Comparison of ENCODE assay signal across 20 cellular contexts in the genomic region with DNA sequence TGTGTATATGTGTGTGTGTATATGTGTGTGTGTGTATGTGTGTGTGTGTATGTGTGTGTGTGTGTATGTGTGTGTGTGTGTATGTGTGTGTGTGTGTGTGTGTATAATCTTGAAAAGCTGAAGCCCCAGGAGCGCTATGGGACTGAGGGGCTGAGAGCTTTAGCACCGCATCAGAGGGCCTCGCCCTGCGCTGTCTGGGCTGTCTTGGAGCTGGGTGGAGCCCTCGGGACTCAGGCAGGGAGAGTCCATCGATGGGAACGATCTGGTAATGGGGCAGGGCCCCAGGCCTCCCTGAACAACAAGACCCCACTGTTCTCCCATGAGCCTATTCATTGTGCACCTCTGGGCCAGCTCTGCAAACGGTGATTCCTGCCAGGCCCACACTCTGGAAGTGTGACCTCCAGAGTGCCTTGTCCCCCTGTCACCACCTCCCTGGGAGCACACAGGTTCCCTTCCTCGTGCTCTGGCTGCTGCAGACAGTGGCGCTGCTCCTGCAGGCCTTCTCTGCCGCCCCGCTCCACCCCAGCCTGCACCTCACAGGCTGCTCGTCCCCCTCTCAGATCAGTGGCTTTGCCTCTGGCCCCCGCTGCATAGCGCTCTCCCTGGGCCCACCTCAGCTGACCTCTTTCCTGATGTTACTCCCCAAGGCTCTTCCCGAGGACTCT.
DNase-seq lines count a peak whose midpoint lies in the region; ATAC-seq, FAIRE-seq and TF ChIP-seq lines count a peak whose summit lies in the region.
"Had no signal": no experiment of that assay in that cellular context is flagged by ENCODE, and none has a peak within 500 bp of the region (broad histone marks: within the 10 kb centered on the region; RNA-seq: fewer than 3 reads in every experiment).

No MANE protein-coding gene starts in this region.

- DNase-seq in RWPE2 (ENCODE audit: low spot score) = peak; percentile 49
- DNase-seq in H1 (ENCODE audit: low read depth in 1 of 2, low spot score in 2 of 2) = no peak
- peak; percentile 48 for DNase-seq in sigmoid colon
- no peak for DNase-seq in esophagus squamous epithelium (lab: John Stamatoyannopoulos, UW)
- no peak for DNase-seq in NCI-H1092 (lab: John Stamatoyannopoulos, UW)
- DNase-seq in smooth muscle cell (lab: John Stamatoyannopoulos, UW; ENCODE audit: unreplicated experiment) = no peak
- DNase-seq: Calu3; CD8-positive, alpha-beta T cell; GF-D8; GOT3; KG1; NCI-H146; NCI-H2081; NCI-H774; SHP77; SK-N-SH had no signal

- H4K5ac ChIP-seq in H1 (ENCODE audit: insufficient read length, low read depth, low read length) = no peak overlapping the region

- POLR2A ChIA-PET in H1 (lab: Charles Lee; ENCODE audit: partially characterized antibody) = no interaction called here

- H3K23ac ChIP-seq in H1 (ENCODE audit: insufficient read length) = no peak overlapping the region

- H3K14ac ChIP-seq in H1 (ENCODE audit: insufficient read length) = no peak overlapping the region

- TF ChIP-seq POLR2A in H1 (IDR thresholded peaks at IDR 0.05; ENCODE audit: control extremely low read depth in 1 of 2, low read depth in 2 of 2, low read length in 2 of 2) = no peak
- TF ChIP-seq POLR2A in sigmoid colon (IDR thresholded peaks at IDR 0.05) = no peak
- no peak for TF ChIP-seq POLR2A in esophagus squamous epithelium (IDR thresholded peaks at IDR 0.05)

- H3K27me3 Mint-ChIP-seq in nephron (ENCODE audit: low read depth) = peaks cover 19% of the 10 kb centered on the region

- H3F3A ChIP-seq in smooth muscle cell (ENCODE audit: low read depth) = no peaks in the 10 kb centered on the region

- H4K20me1 ChIP-seq in H1 (replicated peaks in 1 of 2; ENCODE audit: control insufficient read depth in 1 of 2, insufficient read depth in 2 of 2, low read length in 2 of 2) = peaks cover 0 to 2% of the 10 kb centered on the region in 2 experiments
- no peaks in the 10 kb centered on the region for H4K20me1 ChIP-seq in smooth muscle cell (ENCODE audit: low read depth)
- H4K20me1 ChIP-seq: BLaER1 treated with 17β-estradiol and CSF1 and Interleukin-3, amounts not matched to agents 10 nM and 100 nM had no signal

- no peak overlapping the region for H2BK12ac ChIP-seq in H1 (ENCODE audit: low read depth, low read length)

- peaks cover 56% of the 10 kb centered on the region for H3K4me1 Mint-ChIP-seq in nephron

- intact Hi-C loops in sigmoid colon (cut with DNase I) = loop anchor here (5.0 kb wide), 1 partner anchor 118 kb away; no protein-coding TSS in a partner anchor
- intact Hi-C loops in esophagus squamous epithelium (cut with DNase I) = no loop called here

- H2AK5ac ChIP-seq in H1 (ENCODE audit: low read depth, low read length) = no peak overlapping the region; the same call in 1 of the 2 replicates

- H3K79me1 ChIP-seq in H1 (ENCODE audit: low read depth, low read length) = no peaks in the 10 kb centered on the region

- H3K9me3 Mint-ChIP-seq in nephron = no peaks in the 10 kb centered on the region
- H3K9me3 Mint-ChIP-seq: CD8-positive, alpha-beta T cell had no signal

- no peaks in the 10 kb centered on the region for H3K9me3 ChIP-seq in RWPE2 (ENCODE audit: severe bottlenecking)
- H3K9me3 ChIP-seq in H1 (ENCODE audit: insufficient read depth in 2 of 2, low read depth in 1 of 2, low read length in 1 of 2) = no peaks in the 10 kb centered on the region
- H3K9me3 ChIP-seq in sigmoid colon = no peaks in the 10 kb centered on the region
- no peaks in the 10 kb centered on the region for H3K9me3 ChIP-seq in esophagus squamous epithelium
- no peaks in the 10 kb centered on the region for H3K9me3 ChIP-seq in smooth muscle cell (replicated peaks; ENCODE audit: low read depth)
- H3K9me3 ChIP-seq: BLaER1 treated with 17β-estradiol and CSF1 and Interleukin-3, amounts not matched to agents 10 nM and 100 nM; SK-N-SH had no signal

- H3K18ac ChIP-seq in H1 (ENCODE audit: extremely low read depth, low read length) = no peak overlapping the region; the same call in 1 of the 2 replicates

- WGBS in H1 (ENCODE audit: extremely low coverage in 1 of 2, insufficient coverage in 1 of 2, insufficient read length in 1 of 2, insufficient replicate concordance in 2 of 2, low coverage in 1 of 2, low lambda C conversion rate in 2 of 2, missing lambda C conversion rate in 1 of 2), 2 experiments = 89% methylated on average over 16 of the region's 16 CpGs; no CpG with 5 or more reads in 1 of the 2 experiments
- 82 to 84% methylated on average over 16 of the region's 16 CpGs for WGBS in sigmoid colon, 2 donors
- WGBS in esophagus squamous epithelium, 2 donors = 87 to 88% methylated on average over 13 to 14 of the region's 16 CpGs
- WGBS in smooth muscle cell (ENCODE audit: low lambda C conversion rate) = 90% methylated on average over 16 of the region's 16 CpGs

- peak overlapping the region; percentile 77; the same call in 1 of the 2 replicates for H4K8ac ChIP-seq in H1 (ENCODE audit: extremely low read depth, insufficient read depth, low read length)

- H2BK120ac ChIP-seq in H1 (replicated peaks; ENCODE audit: low read depth, low read length) = no peak overlapping the region

- H2BK20ac ChIP-seq in H1 (ENCODE audit: low read length) = no peak overlapping the region

- no peaks in the 10 kb centered on the region for H3K23me2 ChIP-seq in H1 (ENCODE audit: low read depth, low read length)

- H3K36me3 Mint-ChIP-seq in nephron (ENCODE audit: low read depth) = no peaks in the 10 kb centered on the region
- H3K36me3 Mint-ChIP-seq: CD8-positive, alpha-beta T cell had no signal

- ATAC-seq in RWPE2 (ENCODE audit: low read depth) (no peak), GM18867 (IDR thresholded peaks at IDR 0.05; ENCODE audit: unreplicated experiment) (no peak)
- ATAC-seq: CD8-positive, alpha-beta T cell had no signal

- peak overlapping the region; percentile 32 to 80 (median 47) for H3K27ac Mint-ChIP-seq in nephron
- H3K27ac Mint-ChIP-seq: CD8-positive, alpha-beta T cell had no signal

- no peak overlapping the region for H2BK5ac ChIP-seq in H1 (ENCODE audit: low read depth, low read length)

- no peak for TF ChIP-seq RAD21 in H1 (IDR thresholded peaks at IDR 0.05 in 1 of 2, conservative IDR thresholded peaks at IDR 0.05 in 1 of 2; ENCODE audit: low read depth in 2 of 2, low read length in 2 of 2)

- H3K4ac ChIP-seq in H1 (replicated peaks; ENCODE audit: insufficient read length, low read depth, low read length) = no peak overlapping the region

- H4K91ac ChIP-seq in H1 (replicated peaks; ENCODE audit: insufficient read length, low read length) = no peak overlapping the region

- H2AFZ ChIP-seq in H1 (ENCODE audit: low read length) (no peak overlapping the region), smooth muscle cell (ENCODE audit: low read depth) (no peak overlapping the region)

- H3K27ac ChIP-seq in RWPE2 (ENCODE audit: poor library complexity, severe bottlenecking) (no peak overlapping the region), H1 (ENCODE audit: low read depth, low read length) (no peak overlapping the region), sigmoid colon (peak overlapping the region in 1 of 4 donors; percentile 32), esophagus squamous epithelium (no peak overlapping the region), smooth muscle cell (ENCODE audit: low read depth) (no peak overlapping the region)
- H3K27ac ChIP-seq: BLaER1 treated with 17β-estradiol and CSF1 and Interleukin-3, amounts not matched to agents 10 nM and 100 nM had no signal

- H3K4me3 ChIP-seq in RWPE2 (ENCODE audit: severe bottlenecking) (no peak overlapping the region), H1 (ENCODE audit: extremely low read depth in 1 of 4, insufficient read depth in 2 of 4, low read depth in 3 of 4, low read length in 4 of 4) (no peak overlapping the region), sigmoid colon (no peak overlapping the region), esophagus squamous epithelium (no peak overlapping the region), smooth muscle cell (no peak overlapping the region)
- H3K4me3 ChIP-seq: BLaER1 treated with 17β-estradiol and CSF1 and Interleukin-3, amounts not matched to agents 10 nM and 100 nM had no signal

- no peak for TF ChIP-seq EP300 in H1 (IDR thresholded peaks at IDR 0.05; ENCODE audit: borderline replicate concordance in 1 of 2, low read depth in 2 of 2, low read length in 2 of 2)
- no peak for TF ChIP-seq EP300 in sigmoid colon (IDR thresholded peaks at IDR 0.05)

- H3K36me3 ChIP-seq in RWPE2 (ENCODE audit: low read depth) (no peaks in the 10 kb centered on the region), H1 (ENCODE audit: control insufficient read depth in 2 of 4, insufficient read depth in 4 of 4, low read length in 3 of 4) (no peaks in the 10 kb centered on the region), sigmoid colon (no peaks in the 10 kb centered on the region), esophagus squamous epithelium (no peaks in the 10 kb centered on the region), smooth muscle cell (ENCODE audit: low read depth) (no peaks in the 10 kb centered on the region)
- H3K36me3 ChIP-seq: BLaER1 treated with 17β-estradiol and CSF1 and Interleukin-3, amounts not matched to agents 10 nM and 100 nM had no signal

- no peak overlapping the region for H3K56ac ChIP-seq in H1 (replicated peaks; ENCODE audit: insufficient read length, low read depth, low read length)

- no peaks in the 10 kb centered on the region for H3K79me2 ChIP-seq in H1 (ENCODE audit: control insufficient read depth in 1 of 2, insufficient read depth in 2 of 2, low read length in 2 of 2)
- H3K79me2 ChIP-seq in smooth muscle cell (ENCODE audit: low read depth) = no peaks in the 10 kb centered on the region

- H3K4me1 ChIP-seq in RWPE2 (ENCODE audit: insufficient read depth, poor library complexity, severe bottlenecking) (no peaks in the 10 kb centered on the region), H1 (replicated peaks in 1 of 4; ENCODE audit: control insufficient read depth in 3 of 4, insufficient read depth in 4 of 4, low read length in 3 of 4) (peaks cover 0 to 35% (median 22%) of the 10 kb centered on the region in 4 experiments; a peak in 6 of 7 replicates), sigmoid colon (peaks cover 0 to 23% (median 16%) of the 10 kb centered on the region in 4 donors), esophagus squamous epithelium (peaks cover under 1 to 8% (median 2%) of the 10 kb centered on the region in 3 donors), smooth muscle cell (ENCODE audit: low read depth) (peaks cover 7% of the 10 kb centered on the region)

- no peak for FAIRE-seq in H1 (lab: Jason Lieb, UNC)
- FAIRE-seq: RCC 7860 had no signal

- no peak overlapping the region for H3K9ac ChIP-seq in H1 (replicated peaks in 1 of 4; ENCODE audit: extremely low read depth in 1 of 4, low read depth in 3 of 4, low read length in 3 of 4)
- no peak overlapping the region for H3K9ac ChIP-seq in smooth muscle cell (ENCODE audit: low read depth)
- H3K9ac ChIP-seq: BLaER1 treated with 17β-estradiol and CSF1 and Interleukin-3, amounts not matched to agents 10 nM and 100 nM; SK-N-SH had no signal

- no peak overlapping the region for H3K4me3 Mint-ChIP-seq in nephron
- H3K4me3 Mint-ChIP-seq: CD8-positive, alpha-beta T cell had no signal

- H2BK15ac ChIP-seq in H1 (ENCODE audit: low read length) = no peak overlapping the region

- CTCF ChIA-PET in H1 (lab: Charles Lee; ENCODE audit: partially characterized antibody) = interaction anchor here (0.9 kb wide), 1 partner anchor 8 kb away, joined by 5 read pairs; no protein-coding TSS in a partner anchor

- no peak overlapping the region for H3K4me2 ChIP-seq in H1 (ENCODE audit: insufficient read depth in 1 of 2, low read depth in 2 of 2, low read length in 2 of 2)
- H3K4me2 ChIP-seq in smooth muscle cell = no peak overlapping the region
- H3K4me2 ChIP-seq: BLaER1 treated with 17β-estradiol and CSF1 and Interleukin-3, amounts not matched to agents 10 nM and 100 nM; SK-N-SH had no signal

- no peak for TF ChIP-seq CTCF in RWPE2 (IDR thresholded peaks at IDR 0.05; ENCODE audit: poor library complexity, severe bottlenecking)
- TF ChIP-seq CTCF in H1 (IDR thresholded peaks at IDR 0.05; ENCODE audit: control extremely low read depth in 1 of 3, insufficient read depth in 1 of 3, low read depth in 1 of 3, low read length in 3 of 3) = no peak
- TF ChIP-seq CTCF in nephron (IDR thresholded peaks at IDR 0.05; ENCODE audit: unreplicated experiment in 3 of 3) = no peak
- TF ChIP-seq CTCF in sigmoid colon (IDR thresholded peaks at IDR 0.05) = no peak
- TF ChIP-seq CTCF in esophagus squamous epithelium (IDR thresholded peaks at IDR 0.05) = no peak
- TF ChIP-seq CTCF in smooth muscle cell (IDR thresholded peaks at IDR 0.05; ENCODE audit: borderline replicate concordance, insufficient read depth, poor library complexity, severe bottlenecking) = no peak

- no peaks in the 10 kb centered on the region for H3K27me3 ChIP-seq in RWPE2 (ENCODE audit: insufficient read depth, poor library complexity, severe bottlenecking)
- no peaks in the 10 kb centered on the region for H3K27me3 ChIP-seq in H1 (replicated peaks in 1 of 4; ENCODE audit: control insufficient read depth in 3 of 4, extremely low read depth in 1 of 4, insufficient read depth in 3 of 4, low read length in 3 of 4)
- H3K27me3 ChIP-seq in sigmoid colon = no peaks in the 10 kb centered on the region
- peaks cover 0 to 33% (median 0%) of the 10 kb centered on the region in 4 donors for H3K27me3 ChIP-seq in esophagus squamous epithelium
- H3K27me3 ChIP-seq in smooth muscle cell (ENCODE audit: low read depth) = no peaks in the 10 kb centered on the region

Comparison
In these comparisons a context has a peak if more than half of its experiments do, and no peak if none do; other contexts are left out.
1. DNase-seq: peak in RWPE2 (single experiment) and sigmoid colon (single experiment); none in H1 (0 of 2), esophagus squamous epithelium (single experiment), NCI-H1092 (single experiment) and smooth muscle cell (single experiment).